1 cellular context compared by ENCODE assay signal in the genomic region with DNA sequence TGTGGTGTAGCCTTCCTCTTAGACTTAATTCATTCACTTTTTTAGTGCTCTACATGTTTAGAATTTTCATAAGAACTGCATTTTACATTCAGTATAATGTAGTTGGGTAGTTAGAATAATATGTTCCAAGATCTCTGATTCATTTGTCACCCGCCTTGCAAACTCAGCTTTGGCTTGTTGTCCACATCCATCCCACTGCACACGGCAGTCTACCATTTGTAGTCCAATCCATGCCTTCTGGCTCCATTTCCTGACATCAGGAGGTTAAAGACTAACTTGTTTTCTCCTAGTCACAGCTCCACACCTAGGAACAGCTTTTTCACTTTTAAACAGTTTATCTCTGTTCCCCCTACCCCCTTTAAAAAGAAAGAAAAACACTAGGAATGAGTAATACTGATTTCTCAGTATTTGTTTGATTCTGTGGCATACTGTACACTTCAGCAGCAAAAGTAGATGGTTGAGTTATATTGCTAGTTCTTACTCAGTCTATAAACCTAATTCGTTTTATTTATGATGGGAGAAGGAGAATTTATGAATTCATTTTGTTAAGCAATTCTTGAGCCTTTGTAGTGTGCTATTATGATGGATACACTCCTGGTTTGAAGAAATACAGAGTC.
TF ChIP-seq lines count a peak whose summit lies in the region.

No MANE protein-coding gene starts in this region.

TF ChIP-seq in GM12878, 131 proteins besides CTCF, POLR2A, EP300 and RAD21 (continued from another document):
- TF ChIP-seq, protein P1, sequence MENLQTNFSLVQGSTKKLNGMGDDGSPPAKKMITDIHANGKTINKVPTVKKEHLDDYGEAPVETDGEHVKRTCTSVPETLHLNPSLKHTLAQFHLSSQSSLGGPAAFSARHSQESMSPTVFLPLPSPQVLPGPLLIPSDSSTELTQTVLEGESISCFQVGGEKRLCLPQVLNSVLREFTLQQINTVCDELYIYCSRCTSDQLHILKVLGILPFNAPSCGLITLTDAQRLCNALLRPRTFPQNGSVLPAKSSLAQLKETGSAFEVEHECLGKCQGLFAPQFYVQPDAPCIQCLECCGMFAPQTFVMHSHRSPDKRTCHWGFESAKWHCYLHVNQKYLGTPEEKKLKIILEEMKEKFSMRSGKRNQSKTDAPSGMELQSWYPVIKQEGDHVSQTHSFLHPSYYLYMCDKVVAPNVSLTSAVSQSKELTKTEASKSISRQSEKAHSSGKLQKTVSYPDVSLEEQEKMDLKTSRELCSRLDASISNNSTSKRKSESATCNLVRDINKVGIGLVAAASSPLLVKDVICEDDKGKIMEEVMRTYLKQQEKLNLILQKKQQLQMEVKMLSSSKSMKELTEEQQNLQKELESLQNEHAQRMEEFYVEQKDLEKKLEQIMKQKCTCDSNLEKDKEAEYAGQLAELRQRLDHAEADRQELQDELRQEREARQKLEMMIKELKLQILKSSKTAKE (IDR thresholded peaks at IDR 0.05; ENCODE audit: low read depth, poor library complexity, severe bottlenecking) = no peak
- TF ChIP-seq ZNF207 (IDR thresholded peaks at IDR 0.05; ENCODE audit: borderline replicate concordance) (no peak), RCOR1 (conservative IDR thresholded peaks at IDR 0.05; ENCODE audit: low read depth, low read length) (no peak), BMI1 (IDR thresholded peaks at IDR 0.05; ENCODE audit: borderline replicate concordance) (no peak), ZBED1 (IDR thresholded peaks at IDR 0.05; ENCODE audit: borderline replicate concordance) (no peak), SREBF1 (IDR thresholded peaks at IDR 0.05; ENCODE audit: low read length) (no peak), NFIC (IDR thresholded peaks at IDR 0.05; ENCODE audit: low read depth, low read length) (peak; percentile 37; the same call in 1 of the 2 replicates), FOS (IDR thresholded peaks at IDR 0.05; ENCODE audit: borderline replicate concordance, extremely low read depth, insufficient read length) (no peak), CREB1 (IDR thresholded peaks at IDR 0.05; ENCODE audit: low read depth) (no peak), GABPA (IDR thresholded peaks at IDR 0.05; ENCODE audit: low read depth) (no peak)
- TF ChIP-seq, protein P2, sequence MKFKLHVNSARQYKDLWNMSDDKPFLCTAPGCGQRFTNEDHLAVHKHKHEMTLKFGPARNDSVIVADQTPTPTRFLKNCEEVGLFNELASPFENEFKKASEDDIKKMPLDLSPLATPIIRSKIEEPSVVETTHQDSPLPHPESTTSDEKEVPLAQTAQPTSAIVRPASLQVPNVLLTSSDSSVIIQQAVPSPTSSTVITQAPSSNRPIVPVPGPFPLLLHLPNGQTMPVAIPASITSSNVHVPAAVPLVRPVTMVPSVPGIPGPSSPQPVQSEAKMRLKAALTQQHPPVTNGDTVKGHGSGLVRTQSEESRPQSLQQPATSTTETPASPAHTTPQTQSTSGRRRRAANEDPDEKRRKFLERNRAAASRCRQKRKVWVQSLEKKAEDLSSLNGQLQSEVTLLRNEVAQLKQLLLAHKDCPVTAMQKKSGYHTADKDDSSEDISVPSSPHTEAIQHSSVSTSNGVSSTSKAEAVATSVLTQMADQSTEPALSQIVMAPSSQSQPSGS (IDR thresholded peaks at IDR 0.05; ENCODE audit: low read length) = peak; percentile 58; the same call in 1 of the 2 replicates
